Comparison of ENCODE assay signal across 32 cellular contexts in the genomic region with DNA sequence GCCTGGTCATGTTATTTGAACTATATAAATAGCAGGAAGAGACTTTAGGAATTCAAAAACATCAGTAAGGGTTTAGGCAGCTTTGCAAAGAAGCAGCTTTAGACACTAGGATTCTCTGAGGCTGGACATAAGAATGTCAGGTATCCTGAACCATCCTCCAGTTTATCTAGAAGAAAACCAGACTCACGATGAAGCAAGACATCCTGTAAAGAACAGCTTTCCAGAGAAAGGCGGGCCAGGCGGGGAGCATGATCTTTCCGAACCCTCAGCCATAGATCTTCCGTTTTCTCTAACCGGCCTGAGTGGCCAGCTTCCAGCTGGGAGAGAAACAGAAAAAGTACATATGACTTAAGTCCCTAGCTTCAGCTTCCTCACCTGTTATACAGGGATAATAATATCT.
"Had no signal": no experiment of that assay in that cellular context is flagged by ENCODE, and none has a peak within 500 bp of the region (broad histone marks: within the 10 kb centered on the region; RNA-seq: fewer than 3 reads in every experiment).

No MANE protein-coding gene starts in this region.

- ATAC-seq: left colon, left lung, lower lobe of right lung, natural killer cell, pancreas, right cardiac atrium, sciatic nerve, upper lobe of right lung had no signal

- H3K4me1 ChIP-seq: left lung, lower lobe of right lung, neural progenitor cell, pancreas, prostate gland, suprapubic skin, tibial artery, upper lobe of right lung had no signal

- DNase-seq: hypothalamus; immature natural killer cell; kidney; left colon; left lung; lower lobe of right lung; mammary epithelial cell; mesenchymal stem cell; naive B cell; natural killer cell; nephron progenitor cell; occipital lobe; pancreas; posterior cingulate gyrus; retina; right cardiac atrium; stimulated activated CD4-positive, alpha-beta T cell treated with anti-CD3 and anti-CD28 coated beads, Interleukin-12 subunit alpha, Interleukin-12 subunit beta, amount 100 ng/mL, for 4 hours; stimulated activated CD4-positive, alpha-beta T cell treated with anti-CD3 and anti-CD28 coated beads, Interleukin-15, amount 100 ng/mL, for 24 hours; stimulated activated CD4-positive, alpha-beta T cell treated with anti-CD3 and anti-CD28 coated beads, Interleukin-2, amount 100 ng/mL, for 24 hours; stimulated activated CD4-positive, alpha-beta T cell treated with anti-CD3 and anti-CD28 coated beads, Interleukin-4, amount 100 ng/mL, for 1 hour; stimulated activated naive CD4-positive, alpha-beta T cell; tibial artery; trophoblast cell; upper lobe of right lung had no signal

- H3K27ac ChIP-seq: left lung, lower lobe of right lung, neural progenitor cell, neutrophil, pancreas, prostate gland, skin epidermis, suprapubic skin, thoracic aorta, tibial artery, upper lobe of right lung had no signal

- H3K4me2 ChIP-seq: neural progenitor cell had no signal

- H3K27me3 Mint-ChIP-seq: naive B cell; stimulated activated naive CD8-positive, alpha-beta T cell treated with anti-CD3 and anti-CD28 coated beads, Interleukin-15, Interleukin-2, amounts not matched to agents 100 ng/mL and 50 ng/mL, for 24 hours had no signal

- H3K4me1 Mint-ChIP-seq: immature natural killer cell, natural killer cell, nephron progenitor cell, neural progenitor cell had no signal

- H2AFZ ChIP-seq: neural progenitor cell had no signal

- H3K9me3 Mint-ChIP-seq: natural killer cell had no signal

- H3K27ac Mint-ChIP-seq: natural killer cell; nephron progenitor cell; neural progenitor cell; stimulated activated naive CD8-positive, alpha-beta T cell treated with anti-CD3 and anti-CD28 coated beads, Interleukin-15, Interleukin-2, amounts not matched to agents 100 ng/mL and 50 ng/mL, for 24 hours had no signal

- H3K9ac ChIP-seq: neural progenitor cell had no signal

- H3K4me3 Mint-ChIP-seq: immature natural killer cell; naive B cell; natural killer cell; nephron progenitor cell; neural progenitor cell; stimulated activated naive CD8-positive, alpha-beta T cell treated with anti-CD3 and anti-CD28 coated beads, Interleukin-15, Interleukin-2, amounts not matched to agents 100 ng/mL and 50 ng/mL, for 24 hours had no signal

- H3K9me3 ChIP-seq: lower lobe of right lung, pancreas, prostate gland, suprapubic skin, thoracic aorta, tibial artery had no signal

- H3K4me3 ChIP-seq: left lung, lower lobe of right lung, neural progenitor cell, pancreas, prostate gland, skin epidermis, suprapubic skin, thoracic aorta, tibial artery, upper lobe of right lung had no signal

- H3K27me3 ChIP-seq: left lung, neural progenitor cell, neutrophil, pancreas, suprapubic skin, tibial artery, upper lobe of right lung had no signal
